8 cellular contexts compared by ENCODE assay signal in genomic region chr4:106315968-106316772, GRCh38. TPM values are rescaled to one million over a fixed set of nuclear protein-coding genes. Genes with fewer than 3 reads are reported as not detected.
DNase-seq lines count a peak whose midpoint lies in the region; ATAC-seq, FAIRE-seq and TF ChIP-seq lines count a peak whose summit lies in the region.

Gene AIMP1 (plus strand): TSS chr4:106316550. CDS start chr4:106325010, 8,460 bp downstream.
Gene TBCK (minus strand): TSS chr4:106316209. CDS start chr4:106308960, 7,249 bp downstream.

- H3K18ac ChIP-seq in mesenchymal stem cell (ENCODE audit: low read depth in 1 of 2, low read length in 2 of 2), result peak within 1 kb of the TSS; percentile 82 to 95

- peak within 1 kb of the TSS; percentile 68 for H2AFZ ChIP-seq in mesenchymal stem cell (ENCODE audit: low read depth, low read length)

- peaks cover 24% of the 10 kb centered on the region for H3K36me3 Mint-ChIP-seq in Caco-2 (ENCODE audit: insufficient read depth, unreplicated experiment)
- peaks cover 17% of the 10 kb centered on the region for H3K36me3 Mint-ChIP-seq in endodermal cell (ENCODE audit: low read depth)

- TF ChIP-seq CTCF in Caco-2 (IDR thresholded peaks at IDR 0.05; ENCODE audit: insufficient read depth in 1 of 2, low read depth in 1 of 2, low read length in 1 of 2, severe bottlenecking in 1 of 2, unreplicated experiment in 1 of 2) (no peak), endodermal cell (conservative IDR thresholded peaks at IDR 0.05) (no peak)

- WGBS in endodermal cell (ENCODE audit: insufficient coverage in 1 of 2, insufficient read length in 1 of 2), 2 experiments, result 0% methylated on average over 11 to 44 of the region's 44 CpGs
- under 1% methylated on average over 44 of the region's 44 CpGs for WGBS in mesenchymal stem cell

- H3K4me3 ChIP-seq in Caco-2 (ENCODE audit: low read depth, low read length) (peak within 1 kb of the TSS; percentile 75), endodermal cell (ENCODE audit: low read length) (peak within 1 kb of the TSS; percentile 96), mesenchymal stem cell (ENCODE audit: insufficient read depth in 1 of 2, low read depth in 1 of 2, low read length in 2 of 2) (peak within 1 kb of the TSS; percentile 89 to 99)

- H3K4me2 ChIP-seq in mesenchymal stem cell (ENCODE audit: low read length, poor library complexity, severe bottlenecking), result peak within 1 kb of the TSS; percentile 91

- peak within 1 kb of the TSS; percentile 78 for H2AK5ac ChIP-seq in mesenchymal stem cell (ENCODE audit: low read length, severe bottlenecking)

- peak; percentile 88 to 91 for DNase-seq in Caco-2
- DNase-seq in HTR-8/SVneo (ENCODE audit: insufficient read length, low spot score), result peak; percentile 67
- DNase-seq in NOMO-1 treated with DMSO at 0.1 percent for 48 hours (lab: John Stamatoyannopoulos, UW; ENCODE audit: unreplicated experiment), result peak; percentile 88
- DNase-seq in activated CD8-positive, alpha-beta memory T cell treated with anti-CD3 and anti-CD28 coated beads for 48 hours (ENCODE audit: low read depth in 2 of 3, low spot score in 2 of 3), result peak; percentile 65 to 71 (median 68)
- DNase-seq in endodermal cell, result peak; percentile 95
- DNase-seq in mesenchymal stem cell, result peak; percentile 96
- peak; percentile 74 for DNase-seq in stimulated activated CD8-positive, alpha-beta memory T cell treated with anti-CD3 and anti-CD28 coated beads, Interleukin-12 subunit alpha, Interleukin-12 subunit beta, amount 100 ng/mL, for 4 hours (ENCODE audit: low read depth)

- H3K14ac ChIP-seq in mesenchymal stem cell (ENCODE audit: low read length in 2 of 2), result peak within 1 kb of the TSS in 1 of 2 experiments; percentile 71

- peak within 1 kb of the TSS; percentile 87 for H2BK5ac ChIP-seq in mesenchymal stem cell (ENCODE audit: low read depth, low read length, poor library complexity, severe bottlenecking)

- H3K27ac Mint-ChIP-seq in Caco-2 (ENCODE audit: unreplicated experiment), result no peak within 1 kb of the TSS
- H3K27ac Mint-ChIP-seq in endodermal cell, result peak within 1 kb of the TSS; percentile 15

- no peak within 1 kb of the TSS for H2BK12ac ChIP-seq in mesenchymal stem cell (ENCODE audit: low read length in 2 of 2)

- H3K4me3 Mint-ChIP-seq in Caco-2 (ENCODE audit: unreplicated experiment), result no peak within 1 kb of the TSS
- no peak within 1 kb of the TSS for H3K4me3 Mint-ChIP-seq in endodermal cell

- H3K4me1 Mint-ChIP-seq in Caco-2 (ENCODE audit: low read depth, unreplicated experiment) (peaks cover 11% of the 10 kb centered on the region), endodermal cell (peaks cover 9% of the 10 kb centered on the region)

- H3K27me3 Mint-ChIP-seq in Caco-2 (ENCODE audit: insufficient read depth, unreplicated experiment), result no peaks in the 10 kb centered on the region
- no peaks in the 10 kb centered on the region for H3K27me3 Mint-ChIP-seq in endodermal cell (ENCODE audit: insufficient read depth)

- H3K27ac ChIP-seq in endodermal cell (ENCODE audit: low read depth, low read length) (peak within 1 kb of the TSS; percentile 97), mesenchymal stem cell (ENCODE audit: low read length, poor library complexity, severe bottlenecking) (peak within 1 kb of the TSS; percentile 87)

- H2BK120ac ChIP-seq in mesenchymal stem cell (ENCODE audit: low read depth, low read length), result peak within 1 kb of the TSS; percentile 75

- H3K9me3 ChIP-seq in Caco-2 (no peaks in the 10 kb centered on the region), endodermal cell (ENCODE audit: control insufficient read depth, low read length) (peaks cover 7% of the 10 kb centered on the region), mesenchymal stem cell (ENCODE audit: control insufficient read depth, low read length) (no peaks in the 10 kb centered on the region)

- ATAC-seq in GM21381 (IDR thresholded peaks at IDR 0.05; ENCODE audit: unreplicated experiment), result peak; percentile 83

- H3K4me1 ChIP-seq in Caco-2, result peaks cover 38% of the 10 kb centered on the region
- H3K4me1 ChIP-seq in endodermal cell (ENCODE audit: control insufficient read depth, insufficient read depth, low read length), result no peaks in the 10 kb centered on the region
- peaks cover 1% of the 10 kb centered on the region for H3K4me1 ChIP-seq in mesenchymal stem cell (ENCODE audit: control insufficient read depth, insufficient read depth, low read depth, low read length)

- intact Hi-C loops in Caco-2 (cut with micrococcal nuclease; ENCODE audit: unreplicated experiment), result loop anchor here (1.0 kb wide), 3 partner anchors 10 to 77 kb away; no protein-coding TSS in a partner anchor

- H3K36me3 ChIP-seq in Caco-2 (ENCODE audit: control insufficient read depth, insufficient read depth, low read length) (no peaks in the 10 kb centered on the region), endodermal cell (ENCODE audit: control insufficient read depth, insufficient read depth, low read length) (peaks cover 7% of the 10 kb centered on the region), mesenchymal stem cell (ENCODE audit: control insufficient read depth in 1 of 2, insufficient read depth in 2 of 2, low read depth in 1 of 2, low read length in 2 of 2) (peaks cover 2 to 6% of the 10 kb centered on the region in 2 experiments)

- H3K4ac ChIP-seq in mesenchymal stem cell (ENCODE audit: low read depth in 1 of 2, low read length in 2 of 2), result peak within 1 kb of the TSS; percentile 76 to 86

- no peak within 1 kb of the TSS for H3K23ac ChIP-seq in mesenchymal stem cell (ENCODE audit: low read length in 2 of 2)

- H2BK15ac ChIP-seq in mesenchymal stem cell (ENCODE audit: low read depth, poor library complexity, severe bottlenecking), result peak within 1 kb of the TSS; percentile 6

- peak within 1 kb of the TSS; percentile 97 for H4K91ac ChIP-seq in mesenchymal stem cell (ENCODE audit: low read length)

- H3K27me3 ChIP-seq in Caco-2 (replicated peaks; ENCODE audit: control insufficient read depth, insufficient read depth, low read length), result no peaks in the 10 kb centered on the region
- no peaks in the 10 kb centered on the region for H3K27me3 ChIP-seq in endodermal cell (ENCODE audit: control insufficient read depth, insufficient read depth, low read length, poor library complexity, severe bottlenecking)
- no peaks in the 10 kb centered on the region for H3K27me3 ChIP-seq in mesenchymal stem cell (ENCODE audit: control insufficient read depth in 1 of 2, insufficient read depth in 1 of 2, low read length in 2 of 2)

- peak within 1 kb of the TSS; percentile 97 for H3K9ac ChIP-seq in endodermal cell (ENCODE audit: extremely low read depth, low read length, poor library complexity, severe bottlenecking)
- H3K9ac ChIP-seq in mesenchymal stem cell (ENCODE audit: low read length), result peak within 1 kb of the TSS; percentile 99

- H3K9me3 Mint-ChIP-seq in Caco-2 (ENCODE audit: unreplicated experiment), result no peaks in the 10 kb centered on the region
- H3K9me3 Mint-ChIP-seq in endodermal cell, result peaks cover 14% of the 10 kb centered on the region

- FAIRE-seq in HTR-8/SVneo (lab: Jason Lieb, UNC), result no peak

- H4K8ac ChIP-seq in mesenchymal stem cell (ENCODE audit: low read length), result peak within 1 kb of the TSS; percentile 98

- CTCF ChIA-PET in Caco-2 (lab: Charles Lee), result interaction anchor here (1.0 to 1.4 kb wide), 3 partner anchors 12 to 52 kb away, joined by 4 to 8 read pairs (median 4); no protein-coding TSS in a partner anchor

- peaks cover 2% of the 10 kb centered on the region for H3K79me1 ChIP-seq in mesenchymal stem cell (replicated peaks; ENCODE audit: low read length, poor library complexity, severe bottlenecking)

- POLR2A ChIA-PET in Caco-2 (lab: Charles Lee), result interaction anchor here (0.6 to 1.7 kb wide), 7 partner anchors 9 to 382 kb away, joined by 3 to 15 read pairs (median 4); no protein-coding TSS in a partner anchor

- no TSS peak for BruUV-seq in Caco-2 (replicated peaks; lab: Mats Ljungman, UMichigan)

RNA-seq across cellular contexts. Expression of gene AIMP1, which starts in this region (rescaled TPM):
- total RNA-seq in Caco-2 (2022) (130 and 143 TPM in 2 replicates), endodermal cell (10 to 100 TPM; 46.0 to 58.9 TPM)
- 44.3 TPM for polyA plus RNA-seq in endodermal cell (2013, experiment 1 of 2)
- 46.6 TPM for polyA plus RNA-seq in endodermal cell (2013, experiment 2 of 2)
- 90.8 TPM for polyA plus RNA-seq in mesenchymal stem cell (2013, experiment 1 of 2)
- 93.7 TPM for polyA plus RNA-seq in mesenchymal stem cell (2013, experiment 2 of 2)

RNA-seq across cellular contexts. Expression of gene TBCK, which starts in this region (rescaled TPM):
- total RNA-seq in Caco-2 (2022) (51.1 and 58.7 TPM in 2 replicates), endodermal cell (10 to 100 TPM; 48.3 to 52.9 TPM)
- polyA plus RNA-seq in endodermal cell (2013, experiment 1 of 2), result 30.0 TPM
- polyA plus RNA-seq in endodermal cell (2013, experiment 2 of 2), result 28.4 TPM
- polyA plus RNA-seq in mesenchymal stem cell (2013, experiment 1 of 2), result 8.5 TPM
- 7.4 TPM for polyA plus RNA-seq in mesenchymal stem cell (2013, experiment 2 of 2)

Comparison
In these comparisons a context has a peak if more than half of its experiments do, and no peak if none do; other contexts are left out.
1. Peak in every context shown above with its lines: DNase-seq, ATAC-seq, H3K4me3 ChIP-seq and H3K27ac ChIP-seq.